ENCODE assay signal across 8 cellular contexts in genomic region chr2:237627463-237628321, GRCh38. TPM values are rescaled to one million over a fixed set of nuclear protein-coding genes. Genes with fewer than 3 reads are reported as not detected.
DNase-seq lines count a peak whose midpoint lies in the region; ATAC-seq and TF ChIP-seq lines count a peak whose summit lies in the region.

Gene LRRFIP1 (plus strand): TSS chr2:237627587. CDS start chr2:237627645, 58 bp downstream.

- peak; percentile 36 for TF ChIP-seq POLR2A in right lobe of liver (IDR thresholded peaks at IDR 0.05)

- TF ChIP-seq CTCF in GM12873 (IDR thresholded peaks at IDR 0.05; ENCODE audit: insufficient read depth, low read depth, low read length, missing control alignments) = peak; percentile 1
- TF ChIP-seq CTCF in right lobe of liver (IDR thresholded peaks at IDR 0.05) = peak in 1 of 4 donors; percentile 17
- no peak for TF ChIP-seq CTCF in GM13976 (IDR thresholded peaks at IDR 0.05; ENCODE audit: borderline replicate concordance, control extremely low read depth, extremely low read depth, insufficient read depth, missing control alignments)

- H3K9me3 Mint-ChIP-seq in stimulated activated naive CD8-positive, alpha-beta T cell treated with anti-CD3 and anti-CD28 coated beads, Interleukin-15, amount 100 ng/mL, for 72 hours = no peaks in the 10 kb centered on the region

- H3K27me3 Mint-ChIP-seq in stimulated activated naive CD8-positive, alpha-beta T cell treated with anti-CD3 and anti-CD28 coated beads, Interleukin-15, amount 100 ng/mL, for 72 hours = peaks cover 34% of the 10 kb centered on the region

- peak within 1 kb of the TSS in 1 of 2 donors; percentile 86 for H3K27ac Mint-ChIP-seq in stimulated activated naive CD8-positive, alpha-beta T cell treated with anti-CD3 and anti-CD28 coated beads, Interleukin-15, amount 100 ng/mL, for 72 hours

- in situ Hi-C loops in GM13976 (cut with MboI; ENCODE audit: low sequenced_read_pairs, unreplicated experiment) = no loop called here

- H3K27ac ChIP-seq in right lobe of liver = peak within 1 kb of the TSS in 2 of 3 donors; percentile 50 to 69

- H3K4me1 ChIP-seq in right lobe of liver = peaks cover 0 to 8% (median 1%) of the 10 kb centered on the region in 4 donors

- no peaks in the 10 kb centered on the region for H3K27me3 ChIP-seq in right lobe of liver

- DNase-seq in RPMI8226 (peak; percentile 17), dermis blood vessel endothelial cell (peak; percentile 56), right lobe of liver (peak in 2 of 3 donors; percentile 46 to 59), cerebellar nuclear complex (lab: John Stamatoyannopoulos, UW) (no peak), GM13976 (ENCODE audit: low spot score) (no peak)
- DNase-seq in stimulated activated naive CD8-positive, alpha-beta T cell treated with anti-CD3 and anti-CD28 coated beads, Interleukin-15, amount 100 ng/mL, for 72 hours = peak in 1 of 2 donors; percentile 17
- DNase-seq in stimulated activated naive CD4-positive, alpha-beta T cell treated with Interleukin-2 at 50 U/mL for 16 hours (lab: John Stamatoyannopoulos, UW) = no peak

- H3K4me3 ChIP-seq in right lobe of liver = peak within 1 kb of the TSS; percentile 43 to 78 (median 62)

- intact Hi-C loops in right lobe of liver (cut with DNase I) = no loop called here

- H3K4me1 Mint-ChIP-seq in stimulated activated naive CD8-positive, alpha-beta T cell treated with anti-CD3 and anti-CD28 coated beads, Interleukin-15, amount 100 ng/mL, for 72 hours = peaks cover 34% of the 10 kb centered on the region

- H3K4me3 Mint-ChIP-seq in stimulated activated naive CD8-positive, alpha-beta T cell treated with anti-CD3 and anti-CD28 coated beads, Interleukin-15, amount 100 ng/mL, for 72 hours = peak within 1 kb of the TSS; percentile 80 to 83

- 4% methylated on average over 10 of the region's 112 CpGs for WGBS in right lobe of liver (ENCODE audit: insufficient coverage, low coverage, low lambda C conversion rate, missing lambda C conversion rate)

- H3K9me3 ChIP-seq in right lobe of liver = no peaks in the 10 kb centered on the region

- peak; percentile 62 to 83 (median 76) for ATAC-seq in right lobe of liver
- peak; percentile 77 for ATAC-seq in stimulated activated naive CD8-positive, alpha-beta T cell treated with anti-CD3 and anti-CD28 coated beads, Interleukin-15, amount 100 ng/mL, for 72 hours

- no peaks in the 10 kb centered on the region for H3K36me3 ChIP-seq in right lobe of liver

RNA-seq across cellular contexts. Expression of gene LRRFIP1, which starts in this region (rescaled TPM):
- total RNA-seq in dermis blood vessel endothelial cell = 198 and 305 TPM in 2 replicates
- total RNA-seq in right lobe of liver = 10 to 100 TPM; 29.4 to 56.3 (median 49.7) TPM

Comparison
In these comparisons a context has a peak if more than half of its experiments do, and no peak if none do; other contexts are left out.
1. DNase-seq: peak in RPMI8226 (single experiment), dermis blood vessel endothelial cell (single experiment) and right lobe of liver (2 of 3); none in cerebellar nuclear complex (0 of 2), GM13976 (single experiment) and stimulated activated naive CD4-positive, alpha-beta T cell treated with Interleukin-2 at 50 U/mL for 16 hours (single experiment).